In the genomic region with DNA sequence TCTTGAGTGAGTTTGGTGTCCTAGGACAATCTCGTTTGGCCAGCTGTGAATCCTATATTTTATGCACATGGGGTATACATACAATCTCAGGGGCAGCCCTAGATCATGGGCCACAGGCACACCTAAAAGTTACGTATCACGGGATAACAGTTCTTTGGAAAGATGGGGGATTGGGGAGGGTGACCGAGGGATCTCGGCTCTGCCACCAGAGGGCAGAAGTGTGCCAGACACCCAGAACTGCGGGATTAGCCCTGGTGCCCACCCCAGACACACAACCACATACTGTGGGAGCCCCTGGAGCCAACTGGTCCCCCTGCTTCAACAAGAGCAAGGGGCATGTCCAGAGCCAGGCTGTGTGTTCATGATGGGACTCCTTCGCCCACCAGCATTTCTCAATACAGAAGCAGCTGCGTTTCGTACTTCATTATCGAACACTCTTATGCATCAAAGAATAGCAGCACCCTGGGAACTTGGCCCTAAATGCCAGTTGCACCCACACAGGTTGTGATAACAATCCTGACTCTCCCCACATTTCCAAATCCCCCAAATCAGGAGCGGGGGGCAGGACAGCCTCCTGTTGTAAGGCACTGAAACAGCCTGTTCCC, we compare ENCODE assay signal across 1 cellular context.
A peak's percentile ranks its signal among the peaks of the same experiment; 100 is the strongest.
TF ChIP-seq lines count a peak whose summit lies in the region.

No MANE protein-coding gene starts in this region.

TF ChIP-seq in GM12878, 131 proteins besides CTCF, POLR2A, EP300 and RAD21:
- TF ChIP-seq KDM1A (IDR thresholded peaks at IDR 0.05; ENCODE audit: borderline replicate concordance) = no peak
- TF ChIP-seq SMC3 (IDR thresholded peaks at IDR 0.05; ENCODE audit: borderline replicate concordance, low read length) = peak; percentile 49; the same call in 1 of the 2 replicates
- TF ChIP-seq, protein P1, sequence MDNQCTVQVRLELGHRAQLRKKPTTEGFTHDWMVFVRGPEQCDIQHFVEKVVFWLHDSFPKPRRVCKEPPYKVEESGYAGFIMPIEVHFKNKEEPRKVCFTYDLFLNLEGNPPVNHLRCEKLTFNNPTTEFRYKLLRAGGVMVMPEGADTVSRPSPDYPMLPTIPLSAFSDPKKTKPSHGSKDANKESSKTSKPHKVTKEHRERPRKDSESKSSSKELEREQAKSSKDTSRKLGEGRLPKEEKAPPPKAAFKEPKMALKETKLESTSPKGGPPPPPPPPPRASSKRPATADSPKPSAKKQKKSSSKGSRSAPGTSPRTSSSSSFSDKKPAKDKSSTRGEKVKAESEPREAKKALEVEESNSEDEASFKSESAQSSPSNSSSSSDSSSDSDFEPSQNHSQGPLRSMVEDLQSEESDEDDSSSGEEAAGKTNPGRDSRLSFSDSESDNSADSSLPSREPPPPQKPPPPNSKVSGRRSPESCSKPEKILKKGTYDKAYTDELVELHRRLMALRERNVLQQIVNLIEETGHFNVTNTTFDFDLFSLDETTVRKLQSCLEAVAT (IDR thresholded peaks at IDR 0.05) = no peak
- peak; percentile 49; the same call in 1 of the 2 replicates for TF ChIP-seq YY1 (IDR thresholded peaks at IDR 0.05; ENCODE audit: low read depth, low read length)
